In genomic region chr4:112147697-112148096, GRCh38 we compare ENCODE assay signal across 12 cellular contexts. TPM values are rescaled to one million over a fixed set of nuclear protein-coding genes. Genes with fewer than 3 reads are reported as not detected.
DNase-seq lines count a peak whose midpoint lies in the region; TF ChIP-seq lines count a peak whose summit lies in the region.
"Had no signal": no experiment of that assay in that cellular context is flagged by ENCODE, and none has a peak within 500 bp of the region (broad histone marks: within the 10 kb centered on the region; RNA-seq: fewer than 3 reads in every experiment).

No MANE protein-coding gene starts in this region.

- peaks cover 2% of the 10 kb centered on the region for H3K36me3 Mint-ChIP-seq in activated CD4-positive, alpha-beta T cell treated with anti-CD3 and anti-CD28 coated beads, Interleukin-2, amount 10 ng/mL, durations not matched to agents 7 days and 5 days (ENCODE audit: low read depth)
- H3K36me3 Mint-ChIP-seq: naive B cell had no signal

- no TSS peak for BruUV-seq in PC-9 (replicated peaks; lab: Mats Ljungman, UMichigan)

- H3F3A ChIP-seq in PC-9 (ENCODE audit: insufficient read depth, low read depth): peaks cover 4% of the 10 kb centered on the region; the same call in 1 of the 2 replicates

- TF ChIP-seq POLR2A in erythroblast (IDR thresholded peaks at IDR 0.05; ENCODE audit: low read length): no peak

- peak overlapping the region; percentile 83 for H3K4me3 Mint-ChIP-seq in activated CD4-positive, alpha-beta T cell treated with anti-CD3 and anti-CD28 coated beads, Interleukin-2, amount 10 ng/mL, durations not matched to agents 7 days and 5 days

- H4K20me1 ChIP-seq in PC-9 (ENCODE audit: insufficient read depth): no peaks in the 10 kb centered on the region

- H3K9me3 Mint-ChIP-seq in activated CD4-positive, alpha-beta T cell treated with anti-CD3 and anti-CD28 coated beads, Interleukin-2, amount 10 ng/mL, durations not matched to agents 7 days and 5 days: no peaks in the 10 kb centered on the region
- H3K9me3 Mint-ChIP-seq: naive B cell had no signal

- H3K9me2 ChIP-seq in PC-9 (ENCODE audit: insufficient read depth): no peaks in the 10 kb centered on the region

- no peak overlapping the region for H3K27ac ChIP-seq in PC-9

- H3K4me1 Mint-ChIP-seq in activated CD4-positive, alpha-beta T cell treated with anti-CD3 and anti-CD28 coated beads, Interleukin-2, amount 10 ng/mL, durations not matched to agents 7 days and 5 days: peaks cover 45% of the 10 kb centered on the region

- H3K4me1 ChIP-seq in PC-9 (replicated peaks; ENCODE audit: insufficient read depth) (peaks cover 16% of the 10 kb centered on the region), skeletal muscle satellite cell (ENCODE audit: control insufficient read depth, insufficient read depth, low read length) (peaks cover 6% of the 10 kb centered on the region)

- H3K27me3 ChIP-seq in PC-9 (ENCODE audit: insufficient read depth, low read depth) (no peaks in the 10 kb centered on the region), skeletal muscle satellite cell (ENCODE audit: control insufficient read depth, insufficient read depth, low read length) (no peaks in the 10 kb centered on the region)

- no peak for TF ChIP-seq CTCF in PC-9 (conservative IDR thresholded peaks at IDR 0.05)

- POLR2A ChIA-PET in activated CD4-positive, alpha-beta T cell treated with anti-CD3 and anti-CD28 coated beads, Interleukin-2, amount 10 ng/mL, durations not matched to agents 7 days and 5 days (lab: Charles Lee): no interaction called here
- POLR2A ChIA-PET in PC-9 (lab: Charles Lee; ENCODE audit: unreplicated experiment): no interaction called here

- no peak overlapping the region for H3K9ac ChIP-seq in skeletal muscle satellite cell (ENCODE audit: low read depth, low read length)

- H3K36me3 ChIP-seq in PC-9 (ENCODE audit: low read depth) (no peaks in the 10 kb centered on the region), skeletal muscle satellite cell (ENCODE audit: insufficient read depth, low read length) (no peaks in the 10 kb centered on the region)

- H2AFZ ChIP-seq in PC-9: no peak overlapping the region

- H3K4me3 ChIP-seq in PC-9: peak overlapping the region; percentile 89; the same call in 1 of the 2 replicates
- H3K4me3 ChIP-seq in skeletal muscle satellite cell (ENCODE audit: low read length): no peak overlapping the region

- CTCF ChIA-PET in activated CD4-positive, alpha-beta T cell treated with anti-CD3 and anti-CD28 coated beads, Interleukin-2, amount 10 ng/mL, durations not matched to agents 7 days and 5 days (lab: Charles Lee): interaction anchor here (1.0 to 1.8 kb wide), 3 partner anchors 11 to 49 kb away, joined by 3 to 5 read pairs (median 3); no protein-coding TSS in a partner anchor
- CTCF ChIA-PET in PC-9 (lab: Charles Lee): interaction anchor here (0.6 kb wide), 1 partner anchor 8 kb away, joined by 3 read pairs; no protein-coding TSS in a partner anchor

- H3K9me3 ChIP-seq in PC-9 (ENCODE audit: insufficient read depth, low read depth) (no peaks in the 10 kb centered on the region), skeletal muscle satellite cell (replicated peaks; ENCODE audit: low read length) (no peaks in the 10 kb centered on the region)

- H3K27ac Mint-ChIP-seq in activated CD4-positive, alpha-beta T cell treated with anti-CD3 and anti-CD28 coated beads, Interleukin-2, amount 10 ng/mL, durations not matched to agents 7 days and 5 days: no peak overlapping the region

- no peaks in the 10 kb centered on the region for H3K27me3 Mint-ChIP-seq in activated CD4-positive, alpha-beta T cell treated with anti-CD3 and anti-CD28 coated beads, Interleukin-2, amount 10 ng/mL, durations not matched to agents 7 days and 5 days
- H3K27me3 Mint-ChIP-seq: naive B cell had no signal

- no peak for DNase-seq in activated CD4-positive, alpha-beta T cell treated with anti-CD3 and anti-CD28 coated beads, Interleukin-2, amount 10 ng/mL, durations not matched to agents 7 days and 5 days
- DNase-seq in activated CD4-positive, alpha-beta T cell treated with anti-CD3 and anti-CD28 coated beads for 1 hour: no peak
- DNase-seq in PC-9 (no peak), erythroblast (lab: John Stamatoyannopoulos, UW) (peak; percentile 19 to 27), head of caudate nucleus (no peak), NCI-H1092 treated with DMSO at 0.1 percent for 48 hours (lab: John Stamatoyannopoulos, UW) (no peak), inferior parietal cortex (ENCODE audit: extremely low spot score) (no peak)
- DNase-seq: DMS79 treated with DMSO at 0.1 percent for 48 hours; naive B cell; NCI-H1105 treated with DMSO at 0.1 percent for 48 hours; stimulated activated CD4-positive, alpha-beta T cell treated with anti-CD3 and anti-CD28 coated beads, Interleukin-15, amount 100 ng/mL, for 24 hours had no signal

- intact Hi-C loops in PC-9 (cut with micrococcal nuclease; ENCODE audit: unreplicated experiment) (loop anchor here (5.0 kb wide), 1 partner anchor 35 kb away; no protein-coding TSS in a partner anchor), head of caudate nucleus (cut with DNase I) (loop anchor here (5.0 kb wide), 1 partner anchor 85 kb away; the partner anchor contains the start of gene AP1AR)

- H3K4me2 ChIP-seq in PC-9 (peak overlapping the region; percentile 88), skeletal muscle satellite cell (ENCODE audit: low read length) (peak overlapping the region; percentile 94)

- H3K79me2 ChIP-seq in PC-9 (ENCODE audit: low read depth): peaks cover 31% of the 10 kb centered on the region

RNA-seq across cellular contexts. Expression of gene FAM241A, which starts 2.4 kb away (rescaled TPM):
- 1 to 10 TPM; 1.2 to 1.5 TPM for total RNA-seq in activated CD4-positive, alpha-beta T cell treated with anti-CD3 and anti-CD28 coated beads, Interleukin-2, amount 10 ng/mL, durations not matched to agents 7 days and 5 days
- total RNA-seq in PC-9 (2021): 0.78 and 1.4 TPM in 2 replicates
- 5.0 and 5.6 TPM in 2 replicates for total RNA-seq in skeletal muscle satellite cell (2012; rRNA removed)

Comparison
In these comparisons a context has a peak if more than half of its experiments do, and no peak if none do; other contexts are left out.
1. DNase-seq: peak in erythroblast (2 of 2); none in activated CD4-positive, alpha-beta T cell treated with anti-CD3 and anti-CD28 coated beads, Interleukin-2, amount 10 ng/mL, durations not matched to agents 7 days and 5 days (single experiment), activated CD4-positive, alpha-beta T cell treated with anti-CD3 and anti-CD28 coated beads for 1 hour (single experiment), PC-9 (0 of 2), head of caudate nucleus (0 of 42), NCI-H1092 treated with DMSO at 0.1 percent for 48 hours (single experiment) and inferior parietal cortex (single experiment).